Comparison of ENCODE assay signal across 15 cellular contexts in the genomic region with DNA sequence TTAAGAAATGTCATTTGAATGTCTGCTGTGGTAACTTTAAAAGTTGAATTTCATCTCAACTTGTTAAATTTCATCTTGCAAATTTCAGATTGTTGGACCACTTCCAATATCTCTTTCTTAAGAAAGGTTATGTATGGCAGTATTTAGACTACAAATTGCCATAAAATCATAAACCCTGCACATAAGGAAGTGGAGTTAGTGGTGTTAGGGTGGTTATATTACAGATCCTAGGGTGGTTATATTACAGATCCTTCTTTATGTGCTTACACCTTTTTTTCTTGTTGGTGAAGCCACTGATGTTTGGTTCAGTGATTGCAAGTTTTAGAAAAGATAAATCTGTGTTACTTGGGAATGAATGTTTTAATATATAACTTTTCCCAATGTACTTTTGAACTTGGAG. TPM values are rescaled to one million over a fixed set of nuclear protein-coding genes. Genes with fewer than 3 reads are reported as not detected.
DNase-seq lines count a peak whose midpoint lies in the region; ATAC-seq and TF ChIP-seq lines count a peak whose summit lies in the region.
"Had no signal": no experiment of that assay in that cellular context is flagged by ENCODE, and none has a peak within 500 bp of the region (broad histone marks: within the 10 kb centered on the region; RNA-seq: fewer than 3 reads in every experiment).

No MANE protein-coding gene starts in this region.

- H3K9me3 Mint-ChIP-seq in HFFc6 (no peaks in the 10 kb centered on the region), mesothelial cell of epicardium (no peaks in the 10 kb centered on the region)
- H3K9me3 Mint-ChIP-seq in activated CD4-positive, alpha-beta memory T cell treated with anti-CD3 and anti-CD28 coated beads, Interleukin-2, amount 10 ng/mL, durations not matched to agents 7 days and 5 days, result no peaks in the 10 kb centered on the region
- no peaks in the 10 kb centered on the region for H3K9me3 Mint-ChIP-seq in activated T-helper 17 cell treated with anti-CD3 and anti-CD28 coated beads, Interleukin-2, amount 50 U/mL, for 72 hours
- H3K9me3 Mint-ChIP-seq: CD8-positive, alpha-beta memory T cell; IgD-negative memory B cell had no signal

- peaks cover 66% of the 10 kb centered on the region for H3K4me1 Mint-ChIP-seq in HFFc6 (ENCODE audit: low read depth)
- peaks cover 14% of the 10 kb centered on the region for H3K4me1 Mint-ChIP-seq in T-helper 17 cell
- H3K4me1 Mint-ChIP-seq in mesothelial cell of epicardium, result peaks cover 66% of the 10 kb centered on the region
- H3K4me1 Mint-ChIP-seq in activated CD4-positive, alpha-beta memory T cell treated with anti-CD3 and anti-CD28 coated beads, Interleukin-2, amount 10 ng/mL, durations not matched to agents 7 days and 5 days, result no peaks in the 10 kb centered on the region
- peaks cover 2% of the 10 kb centered on the region for H3K4me1 Mint-ChIP-seq in activated T-helper 17 cell treated with anti-CD3 and anti-CD28 coated beads, Interleukin-2, amount 50 U/mL, for 72 hours
- H3K4me1 Mint-ChIP-seq: CD8-positive, alpha-beta memory T cell had no signal

- peak overlapping the region; percentile 0; the same call in 1 of the 2 replicates for H3K27ac Mint-ChIP-seq in HFFc6
- peak overlapping the region; percentile 54 for H3K27ac Mint-ChIP-seq in T-helper 17 cell
- peak overlapping the region; percentile 22 for H3K27ac Mint-ChIP-seq in mesothelial cell of epicardium
- no peak overlapping the region for H3K27ac Mint-ChIP-seq in activated CD4-positive, alpha-beta memory T cell treated with anti-CD3 and anti-CD28 coated beads, Interleukin-2, amount 10 ng/mL, durations not matched to agents 7 days and 5 days
- H3K27ac Mint-ChIP-seq in activated T-helper 17 cell treated with anti-CD3 and anti-CD28 coated beads, Interleukin-2, amount 50 U/mL, for 72 hours, result no peak overlapping the region
- H3K27ac Mint-ChIP-seq: CD8-positive, alpha-beta memory T cell; IgD-negative memory B cell had no signal

- POLR2A ChIA-PET in activated CD4-positive, alpha-beta memory T cell treated with anti-CD3 and anti-CD28 coated beads, Interleukin-2, amount 10 ng/mL, durations not matched to agents 7 days and 5 days (lab: Charles Lee), result no interaction called here

- H3K36me3 ChIP-seq in BE2C, result no peaks in the 10 kb centered on the region
- H3K36me3 ChIP-seq: BLaER1 had no signal

- CTCF ChIA-PET in activated CD4-positive, alpha-beta memory T cell treated with anti-CD3 and anti-CD28 coated beads, Interleukin-2, amount 10 ng/mL, durations not matched to agents 7 days and 5 days (lab: Charles Lee), result no interaction called here

- no peaks in the 10 kb centered on the region; the same call in 1 of the 2 replicates for H3K27me3 ChIP-seq in BE2C
- H3K27me3 ChIP-seq: BLaER1 had no signal

- DNase-seq in HFFc6 (no peak), T-helper 17 cell (no peak), mesothelial cell of epicardium (ENCODE audit: low spot score in 2 of 2, unreplicated experiment in 2 of 2) (no peak), BE2C (no peak)
- no peak for DNase-seq in activated CD4-positive, alpha-beta memory T cell treated with anti-CD3 and anti-CD28 coated beads, Interleukin-2, amount 10 ng/mL, durations not matched to agents 7 days and 5 days
- DNase-seq: Caco-2; CD8-positive, alpha-beta memory T cell; DMS53; GF-D8; GM23248 had no signal

- H3K36me3 Mint-ChIP-seq in HFFc6 (ENCODE audit: low read depth) (peaks cover 28% of the 10 kb centered on the region), T-helper 17 cell (ENCODE audit: low read depth) (peaks cover 9% of the 10 kb centered on the region), mesothelial cell of epicardium (peaks cover 2% of the 10 kb centered on the region)
- H3K36me3 Mint-ChIP-seq in activated CD4-positive, alpha-beta memory T cell treated with anti-CD3 and anti-CD28 coated beads, Interleukin-2, amount 10 ng/mL, durations not matched to agents 7 days and 5 days (ENCODE audit: low read depth), result no peaks in the 10 kb centered on the region
- H3K36me3 Mint-ChIP-seq in activated T-helper 17 cell treated with anti-CD3 and anti-CD28 coated beads, Interleukin-2, amount 50 U/mL, for 72 hours (ENCODE audit: low read depth), result no peaks in the 10 kb centered on the region

- H3K4me1 ChIP-seq in BE2C, result peaks cover under 1% of the 10 kb centered on the region; the same call in 1 of the 2 replicates
- H3K4me1 ChIP-seq: BLaER1, Caco-2 had no signal

- no peak overlapping the region for H3K4me3 ChIP-seq in BE2C (ENCODE audit: low read depth, low read length)
- H3K4me3 ChIP-seq: BLaER1, GM23248 had no signal

- no peak for TF ChIP-seq CTCF in HFFc6 (IDR thresholded peaks at IDR 0.05)
- TF ChIP-seq CTCF in mesothelial cell of epicardium (IDR thresholded peaks at IDR 0.05; ENCODE audit: unreplicated experiment), result no peak
- no peak for TF ChIP-seq CTCF in BE2C (IDR thresholded peaks at IDR 0.05; ENCODE audit: low read depth, low read length)

- H3K4me3 Mint-ChIP-seq in HFFc6 (no peak overlapping the region), T-helper 17 cell (no peak overlapping the region), mesothelial cell of epicardium (no peak overlapping the region)
- no peak overlapping the region for H3K4me3 Mint-ChIP-seq in activated CD4-positive, alpha-beta memory T cell treated with anti-CD3 and anti-CD28 coated beads, Interleukin-2, amount 10 ng/mL, durations not matched to agents 7 days and 5 days
- H3K4me3 Mint-ChIP-seq in activated T-helper 17 cell treated with anti-CD3 and anti-CD28 coated beads, Interleukin-2, amount 50 U/mL, for 72 hours, result no peak overlapping the region
- H3K4me3 Mint-ChIP-seq: CD8-positive, alpha-beta memory T cell had no signal

- H3K27me3 Mint-ChIP-seq in HFFc6 (ENCODE audit: insufficient read depth), result no peaks in the 10 kb centered on the region
- H3K27me3 Mint-ChIP-seq in T-helper 17 cell, result peaks cover 16% of the 10 kb centered on the region
- H3K27me3 Mint-ChIP-seq in mesothelial cell of epicardium (ENCODE audit: low read depth), result no peaks in the 10 kb centered on the region
- H3K27me3 Mint-ChIP-seq in activated CD4-positive, alpha-beta memory T cell treated with anti-CD3 and anti-CD28 coated beads, Interleukin-2, amount 10 ng/mL, durations not matched to agents 7 days and 5 days, result peaks cover 10% of the 10 kb centered on the region
- H3K27me3 Mint-ChIP-seq in activated T-helper 17 cell treated with anti-CD3 and anti-CD28 coated beads, Interleukin-2, amount 50 U/mL, for 72 hours, result no peaks in the 10 kb centered on the region
- H3K27me3 Mint-ChIP-seq: IgD-negative memory B cell had no signal

- no peak for ATAC-seq in T-helper 17 cell
- ATAC-seq in activated T-helper 17 cell treated with anti-CD3 and anti-CD28 coated beads, Interleukin-2, amount 50 U/mL, for 72 hours (replicated peaks), result no peak
- no peak for ATAC-seq in HG02981 (IDR thresholded peaks at IDR 0.05; ENCODE audit: unreplicated experiment)
- ATAC-seq: HCT116 had no signal

- H3K9me3 ChIP-seq in T-helper 17 cell (ENCODE audit: control insufficient read depth, low read length, poor library complexity, severe bottlenecking), result no peaks in the 10 kb centered on the region
- H3K9me3 ChIP-seq in BE2C, result no peaks in the 10 kb centered on the region
- H3K9me3 ChIP-seq: BLaER1, Caco-2 had no signal

RNA-seq across cellular contexts. Expression of a gene that starts 9.0 kb away (rescaled TPM):
- total RNA-seq in HFFc6 (2021; fragmentation: NEBNext Ultra II Directional; extraction: Animal tissue kit (Norgen Biotek cat#: 25700)), result 100 to 1,000 TPM in 3 of 6 experiments, 10 to 100 TPM in 3; 86.7 to 110 (median 94.9) TPM
- total RNA-seq in T-helper 17 cell, result 10 to 100 TPM; 19.2 to 32.3 TPM
- 69.6 to 73.3 TPM (median 70.7 TPM) in 3 replicates for total RNA-seq in mesothelial cell of epicardium
- 1 to 10 TPM; 5.1 to 7.5 TPM for total RNA-seq in activated CD4-positive, alpha-beta memory T cell treated with anti-CD3 and anti-CD28 coated beads, Interleukin-2, amount 10 ng/mL, durations not matched to agents 7 days and 5 days
- total RNA-seq in activated T-helper 17 cell treated with anti-CD3 and anti-CD28 coated beads, Interleukin-2, amount 50 U/mL, for 72 hours, result 10 to 100 TPM; 26.0 to 28.9 TPM
- polyA plus RNA-seq in BE2C (2012; ENCODE audit: insufficient read depth, insufficient read length, low read depth), result 3.7 TPM

Comparison
In these comparisons a context has a peak if more than half of its experiments do, and no peak if none do; other contexts are left out.
1. H3K27ac Mint-ChIP-seq: peak in HFFc6 (single experiment), T-helper 17 cell (single experiment) and mesothelial cell of epicardium (single experiment); none in activated CD4-positive, alpha-beta memory T cell treated with anti-CD3 and anti-CD28 coated beads, Interleukin-2, amount 10 ng/mL, durations not matched to agents 7 days and 5 days (single experiment) and activated T-helper 17 cell treated with anti-CD3 and anti-CD28 coated beads, Interleukin-2, amount 50 U/mL, for 72 hours (single experiment).